11 cellular contexts compared by ENCODE assay signal in the genomic region with DNA sequence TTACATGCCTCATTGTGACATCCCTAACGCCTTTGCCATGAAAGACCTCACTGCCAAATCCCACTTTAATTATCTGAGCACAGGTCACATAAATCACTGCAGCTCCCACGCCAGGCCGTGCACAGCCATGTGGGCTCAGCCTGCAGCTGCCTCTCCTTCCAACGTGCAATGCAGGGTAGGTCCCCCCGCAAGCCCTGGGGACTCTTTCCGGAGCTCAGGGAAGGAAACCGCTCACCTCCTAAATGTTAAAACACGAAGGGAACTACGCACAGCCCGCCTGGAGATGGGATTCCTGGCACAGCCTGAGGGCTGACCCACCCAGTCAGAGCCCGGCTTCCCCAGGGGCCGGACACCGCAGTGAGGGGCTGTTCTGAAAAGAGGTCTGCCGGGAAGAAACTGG.
DNase-seq lines count a peak whose midpoint lies in the region; ATAC-seq, FAIRE-seq and TF ChIP-seq lines count a peak whose summit lies in the region.
"Had no signal": no experiment of that assay in that cellular context is flagged by ENCODE, and none has a peak within 500 bp of the region (broad histone marks: within the 10 kb centered on the region; RNA-seq: fewer than 3 reads in every experiment).

No MANE protein-coding gene starts in this region.

- DNase-seq in stimulated activated naive CD8-positive, alpha-beta T cell treated with anti-CD3 and anti-CD28 coated beads, Interleukin-15, Interleukin-2, amounts not matched to agents 100 U/mL and 50 U/mL, for 24 hours, result no peak
- DNase-seq in anterior cingulate cortex (lab: John Stamatoyannopoulos, UW), result no peak
- DNase-seq in GM12892 (ENCODE audit: insufficient read length), result no peak
- DNase-seq in iPS-NIHi7 (ENCODE audit: extremely low spot score), result no peak
- DNase-seq: NCI-H345 had no signal

- H3K9me3 ChIP-seq in muscle layer of colon (ENCODE audit: low read length), result no peaks in the 10 kb centered on the region

- H3K4me1 ChIP-seq in muscle layer of colon (ENCODE audit: insufficient read depth, low read length), result peaks cover 19% of the 10 kb centered on the region

- H3K36me3 Mint-ChIP-seq in stimulated activated naive CD8-positive, alpha-beta T cell treated with anti-CD3 and anti-CD28 coated beads, Interleukin-15, Interleukin-2, amounts not matched to agents 100 ng/mL and 50 ng/mL, for 24 hours (ENCODE audit: low read depth), result peaks cover 6% of the 10 kb centered on the region

- H3K27me3 Mint-ChIP-seq in stimulated activated naive CD8-positive, alpha-beta T cell treated with anti-CD3 and anti-CD28 coated beads, Interleukin-15, Interleukin-2, amounts not matched to agents 100 ng/mL and 50 ng/mL, for 24 hours, result no peaks in the 10 kb centered on the region
- H3K27me3 Mint-ChIP-seq: dendritic cell treated with granulocyte-macrophage colony-stimulating factor and Interleukin-4, amounts not matched to agents 40 ng/mL and 50 ng/mL, for 4 days; T-cell had no signal

- no peak overlapping the region for H3K9ac ChIP-seq in muscle layer of colon (ENCODE audit: low read length)

- no peaks in the 10 kb centered on the region for H3K36me3 ChIP-seq in muscle layer of colon (ENCODE audit: insufficient read depth, low read length)

- no peaks in the 10 kb centered on the region for H3K27me3 ChIP-seq in muscle layer of colon (ENCODE audit: control insufficient read depth in 1 of 2, insufficient read depth in 2 of 2, low read length in 2 of 2)

- peak overlapping the region; percentile 72 for H3K27ac ChIP-seq in angular gyrus (ENCODE audit: low read depth, low read length)
- peak overlapping the region; percentile 78 for H3K27ac ChIP-seq in muscle layer of colon (ENCODE audit: low read depth, low read length)

- TF ChIP-seq POLR2A in GM12892 (IDR thresholded peaks at IDR 0.05; ENCODE audit: low read depth, low read length), result no peak

- H3K27ac Mint-ChIP-seq in stimulated activated naive CD8-positive, alpha-beta T cell treated with anti-CD3 and anti-CD28 coated beads, Interleukin-15, Interleukin-2, amounts not matched to agents 100 ng/mL and 50 ng/mL, for 24 hours, result peak overlapping the region; percentile 67

- H3K4me1 Mint-ChIP-seq in stimulated activated naive CD8-positive, alpha-beta T cell treated with anti-CD3 and anti-CD28 coated beads, Interleukin-15, Interleukin-2, amounts not matched to agents 100 ng/mL and 50 ng/mL, for 24 hours (ENCODE audit: low read depth), result peaks cover 50% of the 10 kb centered on the region

- no peaks in the 10 kb centered on the region for H3K9me3 Mint-ChIP-seq in stimulated activated naive CD8-positive, alpha-beta T cell treated with anti-CD3 and anti-CD28 coated beads, Interleukin-15, Interleukin-2, amounts not matched to agents 100 ng/mL and 50 ng/mL, for 24 hours
- H3K9me3 Mint-ChIP-seq: dendritic cell treated with granulocyte-macrophage colony-stimulating factor and Interleukin-4, amounts not matched to agents 40 ng/mL and 50 ng/mL, for 4 days; T-cell had no signal

- ATAC-seq in stimulated activated naive CD8-positive, alpha-beta T cell treated with anti-CD3 and anti-CD28 coated beads, Interleukin-15, Interleukin-2, amounts not matched to agents 100 U/mL and 50 U/mL, for 24 hours, result no peak
- ATAC-seq in HG03460 (IDR thresholded peaks at IDR 0.05; ENCODE audit: unreplicated experiment), result no peak

- no peak overlapping the region for H3K4me3 ChIP-seq in muscle layer of colon (ENCODE audit: low read depth in 1 of 2, low read length in 2 of 2)

- no peak for FAIRE-seq in GM12892 (lab: Jason Lieb, UNC)

- no peak overlapping the region for H3K4me3 Mint-ChIP-seq in stimulated activated naive CD8-positive, alpha-beta T cell treated with anti-CD3 and anti-CD28 coated beads, Interleukin-15, Interleukin-2, amounts not matched to agents 100 ng/mL and 50 ng/mL, for 24 hours
